ENCODE assay signal across 24 cellular contexts in the genomic region with DNA sequence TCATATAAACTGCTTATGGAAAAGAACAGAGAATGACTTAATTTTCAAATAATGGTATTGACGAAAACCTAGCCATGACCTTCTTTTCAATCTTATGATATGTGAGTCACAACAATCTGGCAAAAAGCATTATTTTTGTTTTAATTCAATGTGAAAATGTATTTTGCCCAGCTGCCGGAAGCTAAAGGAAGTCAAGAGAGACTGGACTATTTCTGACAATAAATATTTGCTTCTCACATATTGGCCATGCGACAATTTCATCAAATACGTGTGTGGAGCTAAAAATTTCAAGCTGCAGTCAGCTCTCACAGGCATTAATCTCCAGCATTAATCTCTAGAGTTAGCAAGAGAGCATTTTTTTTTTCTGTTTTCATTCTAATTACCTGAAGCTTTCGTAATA.
A peak's percentile ranks its signal among the peaks of the same experiment; 100 is the strongest.
DNase-seq lines count a peak whose midpoint lies in the region; ATAC-seq and TF ChIP-seq lines count a peak whose summit lies in the region.
"Had no signal": no experiment of that assay in that cellular context is flagged by ENCODE, and none has a peak within 500 bp of the region (broad histone marks: within the 10 kb centered on the region; RNA-seq: fewer than 3 reads in every experiment).

No MANE protein-coding gene starts in this region.

- H3K9ac ChIP-seq in parathyroid adenoma = no peak overlapping the region
- H3K9ac ChIP-seq: BLaER1 treated with 17β-estradiol and CSF1 and Interleukin-3, amounts not matched to agents 10 nM and 100 nM had no signal

- no peak overlapping the region for H3K27ac ChIP-seq in parathyroid adenoma
- H3K27ac ChIP-seq: BLaER1 treated with 17β-estradiol and CSF1 and Interleukin-3, amounts not matched to agents 10 nM and 100 nM; HL-60; RWPE1 had no signal

- DNase-seq in DMS53 (lab: John Stamatoyannopoulos, UW) = peak; percentile 36
- DNase-seq in NCI-H2081 (lab: John Stamatoyannopoulos, UW) = peak; percentile 23 to 80
- DNase-seq in fibroblast of pulmonary artery (ENCODE audit: low read depth) = peak; percentile 14
- no peak for DNase-seq in NK-92 (lab: John Stamatoyannopoulos, UW; ENCODE audit: unreplicated experiment)
- no peak for DNase-seq in amniotic stem cell (lab: John Stamatoyannopoulos, UW)
- DNase-seq: CD4-positive, alpha-beta T cell; DMS79; EL; GDM1; HCEC 1CT; NCI-H1048; NCI-H1436; NCI-H1930; NCI-H446 treated with DMSO at 0.1 percent for 48 hours; NCI-H526; NCI-H82; SHP77 had no signal

- no peaks in the 10 kb centered on the region for H3K79me2 ChIP-seq in parathyroid adenoma

- H2AFZ ChIP-seq in parathyroid adenoma = peak overlapping the region; percentile 56

- no peaks in the 10 kb centered on the region for H3K36me3 ChIP-seq in parathyroid adenoma (ENCODE audit: control insufficient read depth, insufficient read depth, low read length)
- H3K36me3 ChIP-seq: BLaER1 treated with 17β-estradiol and CSF1 and Interleukin-3, amounts not matched to agents 10 nM and 100 nM had no signal

- no peak for TF ChIP-seq CTCF in fibroblast of pulmonary artery (IDR thresholded peaks at IDR 0.05; ENCODE audit: low read length, missing control alignments)
- no peak for TF ChIP-seq CTCF in parathyroid adenoma (IDR thresholded peaks at IDR 0.05)

- H3K4me3 ChIP-seq in fibroblast of pulmonary artery (replicated peaks; ENCODE audit: low read depth, low read length) (no peak overlapping the region), parathyroid adenoma (ENCODE audit: low read depth, low read length) (peak overlapping the region; percentile 32)
- H3K4me3 ChIP-seq: BLaER1 treated with 17β-estradiol and CSF1 and Interleukin-3, amounts not matched to agents 10 nM and 100 nM; GM12878 had no signal

- no peaks in the 10 kb centered on the region for H3K27me3 ChIP-seq in parathyroid adenoma (ENCODE audit: control insufficient read depth, insufficient read depth, low read length)
- H3K27me3 ChIP-seq: BLaER1 treated with 17β-estradiol and CSF1 and Interleukin-3, amounts not matched to agents 10 nM and 100 nM had no signal

- H3K4me1 ChIP-seq in parathyroid adenoma = peaks cover 9% of the 10 kb centered on the region

- peak overlapping the region; percentile 58 for H3K4me2 ChIP-seq in parathyroid adenoma (ENCODE audit: low read length)
- H3K4me2 ChIP-seq: BLaER1 treated with 17β-estradiol and CSF1 and Interleukin-3, amounts not matched to agents 10 nM and 100 nM had no signal

- no peaks in the 10 kb centered on the region for H3K9me3 ChIP-seq in parathyroid adenoma (ENCODE audit: control insufficient read depth, low read length)
- H3K9me3 ChIP-seq: BLaER1 treated with 17β-estradiol and CSF1 and Interleukin-3, amounts not matched to agents 10 nM and 100 nM had no signal

- ATAC-seq in GM18520 (IDR thresholded peaks at IDR 0.05; ENCODE audit: unreplicated experiment) = no peak
- ATAC-seq: GM12878, Panc1 had no signal

Comparison
In these comparisons a context has a peak if more than half of its experiments do, and no peak if none do; other contexts are left out.
1. DNase-seq: peak in DMS53 (single experiment), NCI-H2081 (2 of 2) and fibroblast of pulmonary artery (single experiment); none in NK-92 (single experiment) and amniotic stem cell (single experiment).